In the genomic region with DNA sequence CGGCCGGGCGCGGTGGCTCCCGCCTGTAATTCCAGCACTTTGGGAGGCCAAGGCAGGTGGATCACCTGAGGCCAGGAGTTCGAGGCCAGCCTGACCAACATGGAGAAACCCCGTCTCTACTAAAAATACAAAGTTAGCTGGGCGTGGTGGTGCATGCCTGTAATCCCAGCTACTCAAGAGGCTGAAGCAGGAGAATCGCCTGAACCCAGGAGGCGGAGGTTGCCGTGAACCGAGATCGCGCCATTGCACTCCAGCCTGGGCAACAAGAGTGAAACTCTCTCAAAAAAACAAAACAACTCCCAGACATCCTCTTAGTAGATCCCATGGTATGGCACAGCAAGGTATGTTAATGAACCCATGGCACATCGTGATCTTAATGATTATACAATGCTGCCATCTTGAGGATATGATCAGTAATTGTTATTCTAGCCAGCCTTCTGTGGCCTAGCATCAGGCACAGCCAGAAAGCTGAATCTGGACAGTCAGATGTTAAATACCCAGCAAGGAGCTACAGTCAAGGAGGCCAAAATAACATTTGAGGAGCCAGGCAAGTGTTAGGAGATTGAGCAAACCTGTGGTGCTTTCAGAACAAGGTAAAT, we compare ENCODE assay signal across 8 cellular contexts. TPM values are rescaled to one million over a fixed set of nuclear protein-coding genes. Genes with fewer than 3 reads are reported as not detected.
A peak's percentile ranks its signal among the peaks of the same experiment; 100 is the strongest.
DNase-seq lines count a peak whose midpoint lies in the region; ATAC-seq and TF ChIP-seq lines count a peak whose summit lies in the region.
"Not testable (repeated sequence)": the region's sequence is repeated elsewhere in the genome, so short reads cannot be mapped to it uniquely, and the experiment has no call there.

No MANE protein-coding gene starts in this region.

- H3K27me3 ChIP-seq in brain microvascular endothelial cell (replicated peaks): not testable (repeated sequence)

- intact Hi-C loops in CD14-positive monocyte (cut with micrococcal nuclease): loop anchor here (5.0 kb wide), 3 partner anchors 122 to 197 kb away; no protein-coding TSS in a partner anchor

- TF ChIP-seq CTCF in CD14-positive monocyte (IDR thresholded peaks at IDR 0.05): peak; percentile 70
- TF ChIP-seq CTCF in brain microvascular endothelial cell (IDR thresholded peaks at IDR 0.05; ENCODE audit: low read depth, low read length, missing control alignments): peak; percentile 63

- in situ Hi-C loops in brain microvascular endothelial cell (cut with HindIII; ENCODE audit: low pct_ligation_motif_present, low sequenced_read_pairs): not testable (repeated sequence)

- not testable (repeated sequence) for H3K4me3 Mint-ChIP-seq in CD14-positive monocyte

- not testable (repeated sequence) for H3K27me3 Mint-ChIP-seq in CD14-positive monocyte (ENCODE audit: low read depth in 3 of 3)

- not testable (repeated sequence) for H3K4me3 ChIP-seq in brain microvascular endothelial cell (ENCODE audit: low read depth, low read length)

- not testable (repeated sequence) for H3K9me3 Mint-ChIP-seq in CD14-positive monocyte

- H3K27ac ChIP-seq in brain microvascular endothelial cell: peak overlapping the region; percentile 19

- ATAC-seq in GM19023 (IDR thresholded peaks at IDR 0.05; ENCODE audit: unreplicated experiment) (peak; percentile 92), HG02973 (IDR thresholded peaks at IDR 0.05; ENCODE audit: unreplicated experiment) (peak; percentile 89)

- H3K36me3 ChIP-seq in brain microvascular endothelial cell (replicated peaks): not testable (repeated sequence)

- H3K27ac Mint-ChIP-seq in CD14-positive monocyte: not testable (repeated sequence)

- not testable (repeated sequence) for DNase-seq in CD14-positive monocyte (ENCODE audit: low spot score)
- DNase-seq in NCI-H1105 treated with DMSO at 0.1 percent for 48 hours (lab: John Stamatoyannopoulos, UW) (peak; percentile 43), SIG-M5 treated with dmso at 0.1 percent for 504 hours (lab: John Stamatoyannopoulos, UW; ENCODE audit: unreplicated experiment) (peak; percentile 83), brain microvascular endothelial cell (peak; percentile 68), hepatic stellate cell (ENCODE audit: low spot score) (peak; percentile 69), renal cortical epithelial cell (ENCODE audit: low read depth) (peak; percentile 78)

- not testable (repeated sequence) for H3K36me3 Mint-ChIP-seq in CD14-positive monocyte

- H3K4me1 Mint-ChIP-seq in CD14-positive monocyte: peaks cover 10% of the 10 kb centered on the region

RNA-seq across cellular contexts. Expression of gene CSNK1A1, which starts 13.4 kb away (rescaled TPM):
- polyA plus RNA-seq in CD14-positive monocyte: 100 to 1,000 TPM; 103 to 131 TPM
- total RNA-seq in renal cortical epithelial cell: 316 and 512 TPM in 2 replicates

RNA-seq across cellular contexts. Expression of gene ARHGEF37, which starts 16.7 kb away (rescaled TPM):
- polyA plus RNA-seq in CD14-positive monocyte: not detected
- 10.2 and 10.8 TPM in 2 replicates for total RNA-seq in renal cortical epithelial cell
